In the genomic region with DNA sequence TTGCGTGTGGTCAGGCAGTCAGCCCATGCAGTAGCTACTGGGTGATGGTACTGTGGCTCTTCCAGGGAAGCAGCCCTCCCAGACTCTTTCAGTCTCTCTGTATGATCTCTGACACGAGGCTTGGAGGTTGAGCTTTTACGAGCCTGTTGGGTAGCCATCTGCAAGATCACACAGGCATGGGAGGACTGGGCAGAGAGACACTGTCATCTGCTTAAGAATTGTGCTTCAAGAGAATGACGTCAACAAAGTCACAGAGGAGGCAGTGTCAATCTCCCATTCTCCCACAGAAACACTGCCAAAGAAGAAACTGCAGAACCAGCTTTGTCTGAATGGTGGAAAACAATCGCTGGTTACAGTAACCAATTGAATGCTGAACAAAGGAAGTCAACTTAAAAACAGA, we compare ENCODE assay signal across 28 cellular contexts.
DNase-seq lines count a peak whose midpoint lies in the region; ATAC-seq, FAIRE-seq and TF ChIP-seq lines count a peak whose summit lies in the region.
"Had no signal": no experiment of that assay in that cellular context is flagged by ENCODE, and none has a peak within 500 bp of the region (broad histone marks: within the 10 kb centered on the region; RNA-seq: fewer than 3 reads in every experiment).

No MANE protein-coding gene starts in this region.

- no peaks in the 10 kb centered on the region for H3F3A ChIP-seq in GM23338 (replicated peaks; ENCODE audit: low read depth)

- intact Hi-C loops in activated CD8-positive, alpha-beta T cell treated with anti-CD3 and anti-CD28 coated beads for 36 hours (cut with micrococcal nuclease) = no loop called here

- peaks cover 10% of the 10 kb centered on the region for H3K4me1 Mint-ChIP-seq in GM23338
- no peaks in the 10 kb centered on the region for H3K4me1 Mint-ChIP-seq in activated CD8-positive, alpha-beta T cell treated with anti-CD3 and anti-CD28 coated beads for 36 hours (ENCODE audit: low read depth)
- H3K4me1 Mint-ChIP-seq: CD4-positive, alpha-beta memory T cell; IgD-negative memory B cell had no signal

- no peak for TF ChIP-seq EP300 in H1 (IDR thresholded peaks at IDR 0.05; ENCODE audit: borderline replicate concordance in 1 of 2, low read depth in 2 of 2, low read length in 2 of 2)

- H3K4me1 ChIP-seq in GM23338 (ENCODE audit: insufficient read depth) = peaks cover 14% of the 10 kb centered on the region
- H3K4me1 ChIP-seq in H1 (replicated peaks in 1 of 4; ENCODE audit: control insufficient read depth in 3 of 4, insufficient read depth in 4 of 4, low read length in 3 of 4) = no peaks in the 10 kb centered on the region

- peaks cover 19% of the 10 kb centered on the region for H3K36me3 Mint-ChIP-seq in GM23338 (ENCODE audit: low read depth)
- H3K36me3 Mint-ChIP-seq in activated CD8-positive, alpha-beta T cell treated with anti-CD3 and anti-CD28 coated beads for 36 hours (ENCODE audit: low read depth) = no peaks in the 10 kb centered on the region
- H3K36me3 Mint-ChIP-seq: CD4-positive, alpha-beta memory T cell had no signal

- H3K36me3 ChIP-seq in GM23338 (ENCODE audit: insufficient read depth) (no peaks in the 10 kb centered on the region), H1 (ENCODE audit: control insufficient read depth in 2 of 4, insufficient read depth in 4 of 4, low read length in 3 of 4) (no peaks in the 10 kb centered on the region)

- H3K4me3 Mint-ChIP-seq in GM23338 = no peak overlapping the region
- no peak overlapping the region for H3K4me3 Mint-ChIP-seq in activated CD8-positive, alpha-beta T cell treated with anti-CD3 and anti-CD28 coated beads for 36 hours
- H3K4me3 Mint-ChIP-seq: CD4-positive, alpha-beta memory T cell; H9; IgD-negative memory B cell had no signal

- H3K27me3 ChIP-seq in GM23338 (ENCODE audit: insufficient read depth) (no peaks in the 10 kb centered on the region), H1 (replicated peaks in 1 of 4; ENCODE audit: control insufficient read depth in 3 of 4, extremely low read depth in 1 of 4, insufficient read depth in 3 of 4, low read length in 3 of 4) (no peaks in the 10 kb centered on the region)

- peak overlapping the region; percentile 9 for H3K23ac ChIP-seq in H1 (ENCODE audit: insufficient read length)

- H3K27ac Mint-ChIP-seq in GM23338 = no peak overlapping the region; the same call in 1 of the 2 replicates
- H3K27ac Mint-ChIP-seq in activated CD8-positive, alpha-beta T cell treated with anti-CD3 and anti-CD28 coated beads for 36 hours = no peak overlapping the region
- H3K27ac Mint-ChIP-seq: H9, IgD-negative memory B cell had no signal

- no peak overlapping the region for H2BK12ac ChIP-seq in H1 (ENCODE audit: low read depth, low read length)

- H3K23me2 ChIP-seq in H1 (ENCODE audit: low read depth, low read length) = no peaks in the 10 kb centered on the region

- H2BK15ac ChIP-seq in H1 (ENCODE audit: low read length) = no peak overlapping the region

- no peak for TF ChIP-seq POLR2A in H1 (IDR thresholded peaks at IDR 0.05; ENCODE audit: control extremely low read depth in 1 of 2, low read depth in 2 of 2, low read length in 2 of 2)

- 88% methylated on average over 5 of the region's 5 CpGs; no CpG with 5 or more reads in 1 of the 2 experiments for WGBS in H1 (ENCODE audit: extremely low coverage in 1 of 2, insufficient coverage in 1 of 2, insufficient read length in 1 of 2, insufficient replicate concordance in 2 of 2, low coverage in 1 of 2, low lambda C conversion rate in 2 of 2, missing lambda C conversion rate in 1 of 2), 2 experiments

- no peaks in the 10 kb centered on the region for H3K79me1 ChIP-seq in H1 (ENCODE audit: low read depth, low read length)

- FAIRE-seq in H1 (lab: Jason Lieb, UNC) = no peak
- FAIRE-seq: A204.1, GM12891, GM19239 had no signal

- peaks cover 0 to 4% of the 10 kb centered on the region in 2 experiments; a peak in 1 of 4 replicates for H3K9me3 ChIP-seq in H1 (ENCODE audit: insufficient read depth in 2 of 2, low read depth in 1 of 2, low read length in 1 of 2)

- H4K8ac ChIP-seq in H1 (ENCODE audit: extremely low read depth, insufficient read depth, low read length) = no peak overlapping the region

- H3K4ac ChIP-seq in H1 (replicated peaks; ENCODE audit: insufficient read length, low read depth, low read length) = no peak overlapping the region

- H3K9me2 ChIP-seq in GM23338 (ENCODE audit: insufficient read depth) = peaks cover 4% of the 10 kb centered on the region; the same call in 1 of the 2 replicates

- POLR2A ChIA-PET in H1 (lab: Charles Lee; ENCODE audit: partially characterized antibody) = no interaction called here
- POLR2A ChIA-PET in activated CD8-positive, alpha-beta T cell treated with anti-CD3 and anti-CD28 coated beads for 36 hours (lab: Charles Lee) = no interaction called here

- no peak overlapping the region for H2BK5ac ChIP-seq in H1 (ENCODE audit: low read depth, low read length)

- no peak overlapping the region for H3K18ac ChIP-seq in H1 (ENCODE audit: extremely low read depth, low read length)

- H4K5ac ChIP-seq in H1 (ENCODE audit: insufficient read length, low read depth, low read length) = no peak overlapping the region

- H2AFZ ChIP-seq in GM23338 (peak overlapping the region; percentile 72; the same call in 1 of the 2 replicates), H1 (ENCODE audit: low read length) (no peak overlapping the region)

- no peak overlapping the region for H3K56ac ChIP-seq in H1 (replicated peaks; ENCODE audit: insufficient read length, low read depth, low read length)

- H3K27me3 Mint-ChIP-seq in GM23338 (ENCODE audit: insufficient read depth, low read depth, poor library complexity) = no peaks in the 10 kb centered on the region
- H3K27me3 Mint-ChIP-seq in activated CD8-positive, alpha-beta T cell treated with anti-CD3 and anti-CD28 coated beads for 36 hours = no peaks in the 10 kb centered on the region
- H3K27me3 Mint-ChIP-seq: CD4-positive, alpha-beta memory T cell had no signal

- H2AK5ac ChIP-seq in H1 (ENCODE audit: low read depth, low read length) = no peak overlapping the region

- no peaks in the 10 kb centered on the region for H4K20me1 ChIP-seq in GM23338 (replicated peaks; ENCODE audit: insufficient read depth)
- H4K20me1 ChIP-seq in H1 (replicated peaks in 1 of 2; ENCODE audit: control insufficient read depth in 1 of 2, insufficient read depth in 2 of 2, low read length in 2 of 2) = no peaks in the 10 kb centered on the region

- DNase-seq in GM23338 (ENCODE audit: low spot score) (no peak), H1 (ENCODE audit: low read depth in 1 of 2, low spot score in 2 of 2) (no peak), medulla oblongata (ENCODE audit: extremely low spot score) (peak; percentile 37), putamen (ENCODE audit: low spot score) (peak; percentile 5), cerebellar nuclear complex (lab: John Stamatoyannopoulos, UW) (no peak), DMS79 treated with DMSO at 0.1 percent for 48 hours (lab: John Stamatoyannopoulos, UW) (no peak), SHP77 treated with DMSO at 0.1 percent for 48 hours (lab: John Stamatoyannopoulos, UW) (no peak)
- no peak for DNase-seq in activated CD8-positive, alpha-beta T cell treated with anti-CD3 and anti-CD28 coated beads for 36 hours
- DNase-seq: AML-193; CD4-positive, alpha-beta memory T cell; COR-L47; EL; GF-D8; H9; NCI-H1048; NCI-H1417; NCI-H1694; NCI-H2029 treated with DMSO at 0.1 percent for 48 hours; NCI-H2227 treated with DMSO at 0.1 percent for 48 hours; SHP77; SW 1271 had no signal

- H3K4me2 ChIP-seq in GM23338 (no peak overlapping the region), H1 (ENCODE audit: insufficient read depth in 1 of 2, low read depth in 2 of 2, low read length in 2 of 2) (no peak overlapping the region)
- H3K4me2 ChIP-seq: KMS-11 had no signal

- H3K14ac ChIP-seq in H1 (ENCODE audit: insufficient read length) = no peak overlapping the region

- no peak for TF ChIP-seq CTCF in GM23338 (conservative IDR thresholded peaks at IDR 0.05; ENCODE audit: low read depth in 2 of 2)
- no peak for TF ChIP-seq CTCF in H1 (IDR thresholded peaks at IDR 0.05; ENCODE audit: control extremely low read depth in 1 of 3, insufficient read depth in 1 of 3, low read depth in 1 of 3, low read length in 3 of 3)
- no peak for TF ChIP-seq CTCF in activated CD8-positive, alpha-beta T cell treated with anti-CD3 and anti-CD28 coated beads for 36 hours (IDR thresholded peaks at IDR 0.05)

- CTCF ChIA-PET in H1 (lab: Charles Lee; ENCODE audit: partially characterized antibody) = no interaction called here
- CTCF ChIA-PET in activated CD8-positive, alpha-beta T cell treated with anti-CD3 and anti-CD28 coated beads for 36 hours (lab: Charles Lee) = no interaction called here

- H3K4me3 ChIP-seq in GM23338 (no peak overlapping the region), H1 (ENCODE audit: extremely low read depth in 1 of 4, insufficient read depth in 2 of 4, low read depth in 3 of 4, low read length in 4 of 4) (no peak overlapping the region)
- H3K4me3 ChIP-seq: SK-N-MC had no signal

- TF ChIP-seq RAD21 in H1 (IDR thresholded peaks at IDR 0.05 in 1 of 2, conservative IDR thresholded peaks at IDR 0.05 in 1 of 2; ENCODE audit: low read depth in 2 of 2, low read length in 2 of 2) = no peak

- no peaks in the 10 kb centered on the region for H3K79me2 ChIP-seq in GM23338 (replicated peaks; ENCODE audit: insufficient read depth)
- no peaks in the 10 kb centered on the region for H3K79me2 ChIP-seq in H1 (ENCODE audit: control insufficient read depth in 1 of 2, insufficient read depth in 2 of 2, low read length in 2 of 2)

- H2BK120ac ChIP-seq in H1 (replicated peaks; ENCODE audit: low read depth, low read length) = no peak overlapping the region

- no peak overlapping the region for H3K9ac ChIP-seq in H1 (replicated peaks in 1 of 4; ENCODE audit: extremely low read depth in 1 of 4, low read depth in 3 of 4, low read length in 3 of 4)
- H3K9ac ChIP-seq: KMS-11 had no signal

- H4K91ac ChIP-seq in H1 (replicated peaks; ENCODE audit: insufficient read length, low read length) = no peak overlapping the region

- no peak overlapping the region for H2BK20ac ChIP-seq in H1 (ENCODE audit: low read length)

- H3K27ac ChIP-seq in GM23338 (ENCODE audit: low read depth) = no peak overlapping the region
- H3K27ac ChIP-seq in H1 (ENCODE audit: low read depth, low read length) = no peak overlapping the region
- H3K27ac ChIP-seq: KMS-11, RWPE1, SK-N-MC had no signal

- no peak for ATAC-seq in GM23338
- ATAC-seq in activated CD8-positive, alpha-beta T cell treated with anti-CD3 and anti-CD28 coated beads for 36 hours = no peak

- H3K9me3 Mint-ChIP-seq in GM23338 = peaks cover 15% of the 10 kb centered on the region
- no peaks in the 10 kb centered on the region for H3K9me3 Mint-ChIP-seq in activated CD8-positive, alpha-beta T cell treated with anti-CD3 and anti-CD28 coated beads for 36 hours

TF ChIP-seq in GM23338, 12 proteins besides CTCF, POLR2A, EP300 and RAD21 (continues in another document):
- TF ChIP-seq JUNB (IDR thresholded peaks at IDR 0.05; ENCODE audit: unreplicated experiment) (no peak), NANOG (IDR thresholded peaks at IDR 0.05; ENCODE audit: borderline replicate concordance) (no peak)

TF ChIP-seq in H1, 55 proteins besides CTCF, POLR2A, EP300 and RAD21 (continues in another document):
- TF ChIP-seq BACH1 (IDR thresholded peaks at IDR 0.05; ENCODE audit: low read length) (no peak), RNF2 (IDR thresholded peaks at IDR 0.05; ENCODE audit: borderline replicate concordance, low read depth, low read length, missing control alignments, poor library complexity, severe bottlenecking) (no peak), EZH2 (IDR thresholded peaks at IDR 0.05; ENCODE audit: low read depth, low read length, severe bottlenecking) (no peak)

Comparison
In these comparisons a context has a peak if more than half of its experiments do, and no peak if none do; other contexts are left out.
1. DNase-seq: peak in medulla oblongata (single experiment) and putamen (single experiment); none in GM23338 (single experiment), H1 (0 of 2), cerebellar nuclear complex (0 of 2), DMS79 treated with DMSO at 0.1 percent for 48 hours (single experiment), activated CD8-positive, alpha-beta T cell treated with anti-CD3 and anti-CD28 coated beads for 36 hours (single experiment) and SHP77 treated with DMSO at 0.1 percent for 48 hours (single experiment).